10 cellular contexts compared by ENCODE assay signal in the genomic region with DNA sequence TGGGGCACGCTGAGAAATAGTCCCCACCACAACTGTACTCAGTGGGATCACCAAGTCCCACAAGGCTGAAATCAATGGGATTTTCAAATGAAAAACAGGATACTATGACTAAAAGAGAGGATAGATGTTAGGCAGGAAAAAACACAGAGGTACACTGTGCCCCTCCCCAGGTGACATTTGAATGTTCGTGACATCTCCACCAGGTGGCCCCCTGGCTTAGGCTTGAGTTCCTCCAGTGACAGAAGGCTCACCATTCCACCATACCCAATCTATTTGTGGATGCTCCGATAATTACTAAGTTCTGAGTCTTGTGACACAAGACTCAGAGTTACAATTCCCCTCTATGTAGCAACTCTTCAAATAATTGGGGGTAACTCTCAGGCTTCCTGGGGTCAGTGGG.
DNase-seq lines count a peak whose midpoint lies in the region; FAIRE-seq and TF ChIP-seq lines count a peak whose summit lies in the region.
"Had no signal": no experiment of that assay in that cellular context is flagged by ENCODE, and none has a peak within 500 bp of the region (broad histone marks: within the 10 kb centered on the region; RNA-seq: fewer than 3 reads in every experiment).

No MANE protein-coding gene starts in this region.

- FAIRE-seq in keratinocyte (lab: Jason Lieb, UNC) (no peak), GM19239 (lab: Jason Lieb, UNC) (no peak)

- no peak overlapping the region for H4K91ac ChIP-seq in H9 (ENCODE audit: insufficient read length, low read depth, low read length)

- no peak overlapping the region for H3K9ac ChIP-seq in H9 (ENCODE audit: extremely low read depth, insufficient read length, low read length)
- no peak overlapping the region for H3K9ac ChIP-seq in keratinocyte (ENCODE audit: control insufficient read depth, extremely low read depth, insufficient read depth, low read length)

- H2AFZ ChIP-seq in H9 (ENCODE audit: low read length) = no peak overlapping the region
- no peak overlapping the region for H2AFZ ChIP-seq in keratinocyte (ENCODE audit: control insufficient read depth, low read length)

- H2BK5ac ChIP-seq in H9 (ENCODE audit: insufficient read length, low read length) = no peak overlapping the region

- DNase-seq in NCI-H2107 (lab: John Stamatoyannopoulos, UW) = peak; percentile 10
- no peak for DNase-seq in NCI-H2107 treated with DMSO at 0.1 percent for 48 hours (lab: John Stamatoyannopoulos, UW; ENCODE audit: unreplicated experiment)
- no peak for DNase-seq in H9
- peak; percentile 16 for DNase-seq in RPMI8226
- no peak for DNase-seq in keratinocyte (ENCODE audit: low read depth, low spot score)
- no peak for DNase-seq in GM19239 (ENCODE audit: insufficient read length, low spot score)
- DNase-seq in T-helper 9 cell = no peak
- DNase-seq in UCSD-AML1 (lab: John Stamatoyannopoulos, UW; ENCODE audit: unreplicated experiment) = no peak
- DNase-seq: effector CD8-positive, alpha-beta T cell had no signal

- peak; percentile 48 for TF ChIP-seq CTCF in H9 (conservative IDR thresholded peaks at IDR 0.05)
- TF ChIP-seq CTCF in keratinocyte (optimal IDR thresholded peaks at IDR 0.05 in 1 of 3, IDR thresholded peaks at IDR 0.05 in 1 of 3, conservative IDR thresholded peaks at IDR 0.05 in 1 of 3; ENCODE audit: extremely low read depth in 1 of 3, insufficient read depth in 2 of 3, low read length in 3 of 3) = peak; percentile 13 to 72 (median 21)

- no peaks in the 10 kb centered on the region for H3K36me3 Mint-ChIP-seq in H9 (ENCODE audit: insufficient read depth in 1 of 3, low read depth in 3 of 3)

- dilution Hi-C loops in keratinocyte (cut with MboI; ENCODE audit: extremely low pct_ligation_motif_present, low sequenced_read_pairs) = no loop called here

- no peak overlapping the region; a peak in 1 of 7 replicates for H3K27ac Mint-ChIP-seq in H9

- no CpG with 5 or more reads among the region's 3 CpGs for WGBS in H9 (ENCODE audit: extremely low coverage, insufficient read length, low lambda C conversion rate)

- H3K14ac ChIP-seq in H9 (ENCODE audit: insufficient read depth, low read length) = no peak overlapping the region

- H3K27ac ChIP-seq in H9 (ENCODE audit: insufficient read length, low read depth, low read length) (no peak overlapping the region), keratinocyte (ENCODE audit: control insufficient read depth, insufficient read depth, low read length) (no peak overlapping the region)
- H3K27ac ChIP-seq: SJSA1 had no signal

- no peaks in the 10 kb centered on the region; a peak in 1 of 5 replicates for H3K9me3 Mint-ChIP-seq in H9

- H3K9me1 ChIP-seq in keratinocyte (ENCODE audit: control insufficient read depth, extremely low read depth, insufficient read depth, low read length) = no peaks in the 10 kb centered on the region

- no peaks in the 10 kb centered on the region for H3K79me2 ChIP-seq in H9 (ENCODE audit: insufficient read depth, low read length)
- no peaks in the 10 kb centered on the region for H3K79me2 ChIP-seq in keratinocyte (ENCODE audit: control insufficient read depth, insufficient read depth, low read length)

- peaks cover 50 to 51% of the 10 kb centered on the region in 2 experiments for H3K4me1 Mint-ChIP-seq in H9

- H3K79me1 ChIP-seq in H9 (ENCODE audit: insufficient read depth, low read depth, low read length, poor library complexity, severe bottlenecking) = no peaks in the 10 kb centered on the region

- H3T11ph ChIP-seq in H9 (ENCODE audit: low read length) = no peak overlapping the region

- H3K9me3 ChIP-seq in H9 (ENCODE audit: control insufficient read depth, low read depth, low read length) (no peaks in the 10 kb centered on the region), keratinocyte (ENCODE audit: control insufficient read depth, low read depth, low read length) (no peaks in the 10 kb centered on the region)
- H3K9me3 ChIP-seq: SJSA1 had no signal

- no peak overlapping the region for H2BK15ac ChIP-seq in H9 (ENCODE audit: low read depth, low read length)

- no peak overlapping the region for H2BK12ac ChIP-seq in H9 (ENCODE audit: insufficient read length, low read depth, low read length)

- no peak overlapping the region for H4K8ac ChIP-seq in H9 (replicated peaks; ENCODE audit: insufficient read length, low read depth, low read length)

- no peak overlapping the region for H3K23ac ChIP-seq in H9 (ENCODE audit: insufficient read length, low read depth, low read length)

- H3K27me3 Mint-ChIP-seq in H9 (ENCODE audit: low read depth) = peaks cover 34% of the 10 kb centered on the region

- no peak overlapping the region for H3K4me3 ChIP-seq in keratinocyte (ENCODE audit: control insufficient read depth in 2 of 3, extremely low read depth in 1 of 3, insufficient read depth in 2 of 3, low read depth in 1 of 3, low read length in 3 of 3)
- H3K4me3 ChIP-seq: SJSA1 had no signal

- no peaks in the 10 kb centered on the region; the same call in 1 of the 2 replicates for H3K27me3 ChIP-seq in H9 (ENCODE audit: insufficient read depth, low read length)
- H3K27me3 ChIP-seq in keratinocyte (ENCODE audit: control insufficient read depth, extremely low read depth, insufficient read depth, low read length) = no peaks in the 10 kb centered on the region
- H3K27me3 ChIP-seq: SJSA1 had no signal

- H3K36me3 ChIP-seq in keratinocyte (ENCODE audit: control insufficient read depth in 2 of 2, extremely low read depth in 1 of 2, insufficient read depth in 2 of 2, low read length in 2 of 2) = no peaks in the 10 kb centered on the region
- H3K36me3 ChIP-seq: SJSA1 had no signal

- H3K18ac ChIP-seq in H9 (ENCODE audit: insufficient read length, low read depth, low read length) = no peak overlapping the region

- H3K4me3 Mint-ChIP-seq in H9 = no peak overlapping the region

- no peak overlapping the region for H2BK20ac ChIP-seq in H9 (ENCODE audit: low read depth, low read length, poor library complexity, severe bottlenecking)

- H4K20me1 ChIP-seq in H9 (ENCODE audit: control insufficient read depth, insufficient read depth, insufficient read length) = no peaks in the 10 kb centered on the region
- H4K20me1 ChIP-seq in keratinocyte (ENCODE audit: control insufficient read depth, extremely low read depth, insufficient read depth, low read length) = no peaks in the 10 kb centered on the region

- no peak overlapping the region for H2BK120ac ChIP-seq in H9 (ENCODE audit: low read depth, low read length, poor library complexity, severe bottlenecking)

- no peak overlapping the region for H3K56ac ChIP-seq in H9 (ENCODE audit: insufficient read length, low read depth, low read length)

- peaks cover 8% of the 10 kb centered on the region for H3K23me2 ChIP-seq in H9 (ENCODE audit: insufficient read length, low read depth, low read length, poor library complexity, severe bottlenecking)

- H3K4me1 ChIP-seq in H9 (ENCODE audit: insufficient read depth, low read length) (peaks cover 7% of the 10 kb centered on the region; the same call in 1 of the 2 replicates), keratinocyte (ENCODE audit: control insufficient read depth, extremely low read depth, insufficient read depth, low read length) (no peaks in the 10 kb centered on the region)

- no peak overlapping the region for H2AK5ac ChIP-seq in H9 (ENCODE audit: insufficient read length, low read length)

- no peak overlapping the region for H3K4ac ChIP-seq in H9 (ENCODE audit: low read depth, low read length)

- no peak overlapping the region for H4K5ac ChIP-seq in H9 (ENCODE audit: insufficient read length, low read depth, low read length)

- H3K4me2 ChIP-seq in H9 (ENCODE audit: insufficient read depth, insufficient read length, low read length) = no peak overlapping the region
- no peak overlapping the region for H3K4me2 ChIP-seq in keratinocyte (ENCODE audit: control insufficient read depth, extremely low read depth, insufficient read depth, low read depth, low read length)

Comparison
In these comparisons a context has a peak if more than half of its experiments do, and no peak if none do; other contexts are left out.
1. DNase-seq: peak in NCI-H2107 (single experiment) and RPMI8226 (single experiment); none in NCI-H2107 treated with DMSO at 0.1 percent for 48 hours (single experiment), H9 (single experiment), keratinocyte (single experiment), GM19239 (single experiment), T-helper 9 cell (single experiment) and UCSD-AML1 (single experiment).